8 cellular contexts compared by ENCODE assay signal in genomic region chr1:6026095-6026809, GRCh38. TPM values are rescaled to one million over a fixed set of nuclear protein-coding genes. Genes with fewer than 3 reads are reported as not detected.
A peak's percentile ranks its signal among the peaks of the same experiment; 100 is the strongest.
DNase-seq lines count a peak whose midpoint lies in the region; ATAC-seq, FAIRE-seq and TF ChIP-seq lines count a peak whose summit lies in the region.

No MANE protein-coding gene starts in this region.

- H3K9ac ChIP-seq in smooth muscle cell (ENCODE audit: low read depth): no peak overlapping the region

- no peaks in the 10 kb centered on the region for H3K27me3 Mint-ChIP-seq in activated T-helper 1 cell treated with anti-CD3 and anti-CD28 coated beads, Interleukin-12 subunit alpha, Interleukin-12 subunit beta, Interleukin-2, Interleukin-4 antibody, amounts not matched to agents 30 ng/mL and 10 ng/mL and 1 ng/mL, durations not matched to agents 14 hours and 24 hours and 36 hours (ENCODE audit: insufficient read depth)

- H3F3A ChIP-seq in smooth muscle cell (ENCODE audit: low read depth): no peaks in the 10 kb centered on the region

- H3K4me2 ChIP-seq in smooth muscle cell: no peak overlapping the region

- no peaks in the 10 kb centered on the region for H4K20me1 ChIP-seq in smooth muscle cell (ENCODE audit: low read depth)

- ATAC-seq in GM19467 (IDR thresholded peaks at IDR 0.05; ENCODE audit: unreplicated experiment) (peak; percentile 81), HG03565 (IDR thresholded peaks at IDR 0.05; ENCODE audit: unreplicated experiment) (peak; percentile 66), heart right ventricle (peak; percentile 87 to 94 (median 92))

- TF ChIP-seq CTCF in heart right ventricle (IDR thresholded peaks at IDR 0.05): no peak
- TF ChIP-seq CTCF in spleen (IDR thresholded peaks at IDR 0.05 in 8 of 11, conservative IDR thresholded peaks at IDR 0.05 in 3 of 11): peak in 4 of 11 experiments; percentile 11 to 44 (median 26)
- no peak for TF ChIP-seq CTCF in smooth muscle cell (IDR thresholded peaks at IDR 0.05; ENCODE audit: borderline replicate concordance, insufficient read depth, poor library complexity, severe bottlenecking)

- peaks cover 0 to 37% (median 15%) of the 10 kb centered on the region in 9 donors for H3K4me1 ChIP-seq in heart right ventricle
- H3K4me1 ChIP-seq in spleen: peaks cover 21 to 71% (median 56%) of the 10 kb centered on the region in 6 donors
- H3K4me1 ChIP-seq in smooth muscle cell (ENCODE audit: low read depth): no peaks in the 10 kb centered on the region

- no peak overlapping the region for H2AFZ ChIP-seq in smooth muscle cell (ENCODE audit: low read depth)

- intact Hi-C loops in activated T-helper 1 cell treated with anti-CD3 and anti-CD28 coated beads, Interleukin-12 subunit alpha, Interleukin-12 subunit beta, Interleukin-2, Interleukin-4 antibody, amounts not matched to agents 30 ng/mL and 10 ng/mL and 1 ng/mL, durations not matched to agents 14 hours and 24 hours and 36 hours (cut with micrococcal nuclease): loop anchor here (1.0 to 10.0 kb wide), 5 partner anchors 34 to 676 kb away; partner anchors contain the start of genes ACOT7, DNAJC11, NPHP4 and RPL22
- intact Hi-C loops in heart right ventricle (cut with DNase I): no loop called here
- intact Hi-C loops in spleen (cut with DNase I; ENCODE audit: low total_unique reads): loop anchor here (5.0 kb wide), 1 partner anchor 34 kb away; the partner anchor contains the start of gene NPHP4

- no peak for FAIRE-seq in RCC 7860 (lab: Jason Lieb, UNC)

- H3K27me3 ChIP-seq in heart right ventricle: peaks cover 0 to 15% (median 0%) of the 10 kb centered on the region in 7 donors
- H3K27me3 ChIP-seq in spleen (replicated peaks in 1 of 7): peaks cover 0 to 17% (median 0%) of the 10 kb centered on the region in 7 donors
- H3K27me3 ChIP-seq in smooth muscle cell (ENCODE audit: low read depth): peaks cover 4% of the 10 kb centered on the region

- no peaks in the 10 kb centered on the region for H3K9me3 Mint-ChIP-seq in activated T-helper 1 cell treated with anti-CD3 and anti-CD28 coated beads, Interleukin-12 subunit alpha, Interleukin-12 subunit beta, Interleukin-2, Interleukin-4 antibody, amounts not matched to agents 30 ng/mL and 10 ng/mL and 1 ng/mL, durations not matched to agents 14 hours and 24 hours and 36 hours

- peak overlapping the region; percentile 97 for H3K4me3 Mint-ChIP-seq in activated T-helper 1 cell treated with anti-CD3 and anti-CD28 coated beads, Interleukin-12 subunit alpha, Interleukin-12 subunit beta, Interleukin-2, Interleukin-4 antibody, amounts not matched to agents 30 ng/mL and 10 ng/mL and 1 ng/mL, durations not matched to agents 14 hours and 24 hours and 36 hours

- peak overlapping the region; percentile 22 to 84 (median 72) for H3K27ac ChIP-seq in heart right ventricle
- peak overlapping the region; percentile 54 to 92 (median 88) for H3K27ac ChIP-seq in spleen
- H3K27ac ChIP-seq in smooth muscle cell (ENCODE audit: low read depth): no peak overlapping the region

- no peaks in the 10 kb centered on the region for H3K79me2 ChIP-seq in smooth muscle cell (ENCODE audit: low read depth)

- H3K9me3 ChIP-seq in heart right ventricle: no peaks in the 10 kb centered on the region
- H3K9me3 ChIP-seq in spleen: no peaks in the 10 kb centered on the region
- no peaks in the 10 kb centered on the region for H3K9me3 ChIP-seq in smooth muscle cell (replicated peaks; ENCODE audit: low read depth)

- DNase-seq in DMS153 (lab: John Stamatoyannopoulos, UW) (peak; percentile 93), RCC 7860 (ENCODE audit: low spot score) (peak; percentile 40), heart right ventricle (peak; percentile 81 to 83), spleen (peak; percentile 100), smooth muscle cell (lab: John Stamatoyannopoulos, UW; ENCODE audit: unreplicated experiment) (no peak)
- peak; percentile 90 for DNase-seq in activated T-helper 1 cell treated with anti-CD3 and anti-CD28 coated beads, Interleukin-12 subunit alpha, Interleukin-12 subunit beta, Interleukin-2, Interleukin-4 antibody, amounts not matched to agents 30 ng/mL and 10 ng/mL and 1 ng/mL, durations not matched to agents 14 hours and 24 hours and 36 hours (ENCODE audit: low spot score)

- peaks cover 0 to 11% (median 0%) of the 10 kb centered on the region in 9 donors for H3K36me3 ChIP-seq in heart right ventricle
- H3K36me3 ChIP-seq in spleen: peaks cover 0 to 17% (median 4%) of the 10 kb centered on the region in 6 donors
- no peaks in the 10 kb centered on the region for H3K36me3 ChIP-seq in smooth muscle cell (ENCODE audit: low read depth)

- peaks cover 30% of the 10 kb centered on the region for H3K36me3 Mint-ChIP-seq in activated T-helper 1 cell treated with anti-CD3 and anti-CD28 coated beads, Interleukin-12 subunit alpha, Interleukin-12 subunit beta, Interleukin-2, Interleukin-4 antibody, amounts not matched to agents 30 ng/mL and 10 ng/mL and 1 ng/mL, durations not matched to agents 14 hours and 24 hours and 36 hours (ENCODE audit: low read depth)

- 30% methylated on average over 32 to 34 of the region's 34 CpGs for WGBS in heart right ventricle, 2 donors
- 6 to 15% (median 7%) methylated on average over 8 to 34 of the region's 34 CpGs for WGBS in spleen, 5 donors
- WGBS in smooth muscle cell (ENCODE audit: low lambda C conversion rate): 58% methylated on average over 33 of the region's 34 CpGs

- peaks cover 50% of the 10 kb centered on the region for H3K4me1 Mint-ChIP-seq in activated T-helper 1 cell treated with anti-CD3 and anti-CD28 coated beads, Interleukin-12 subunit alpha, Interleukin-12 subunit beta, Interleukin-2, Interleukin-4 antibody, amounts not matched to agents 30 ng/mL and 10 ng/mL and 1 ng/mL, durations not matched to agents 14 hours and 24 hours and 36 hours (ENCODE audit: low read depth)

- TF ChIP-seq POLR2A in spleen (IDR thresholded peaks at IDR 0.05): peak in 1 of 3 donors; percentile 63

- H3K4me3 ChIP-seq in heart right ventricle: peak overlapping the region in 9 of 10 donors; percentile 17 to 65 (median 40)
- H3K4me3 ChIP-seq in spleen: peak overlapping the region; percentile 29 to 87 (median 54)
- H3K4me3 ChIP-seq in smooth muscle cell: no peak overlapping the region

- H3K27ac Mint-ChIP-seq in activated T-helper 1 cell treated with anti-CD3 and anti-CD28 coated beads, Interleukin-12 subunit alpha, Interleukin-12 subunit beta, Interleukin-2, Interleukin-4 antibody, amounts not matched to agents 30 ng/mL and 10 ng/mL and 1 ng/mL, durations not matched to agents 14 hours and 24 hours and 36 hours: peak overlapping the region; percentile 94

RNA-seq across cellular contexts. Expression of gene KCNAB2, which starts 19.4 kb away (rescaled TPM):
- 237 and 254 TPM in 2 replicates for total RNA-seq in activated T-helper 1 cell treated with anti-CD3 and anti-CD28 coated beads, Interleukin-12 subunit alpha, Interleukin-12 subunit beta, Interleukin-2, Interleukin-4 antibody, amounts not matched to agents 30 ng/mL and 10 ng/mL and 1 ng/mL, durations not matched to agents 14 hours and 24 hours and 36 hours
- 10 to 100 TPM; 16.5 to 41.5 (median 22.2) TPM for total RNA-seq in heart right ventricle
- 10 to 100 TPM in 1 of 2 donors, 1 to 10 TPM in 1; 4.7 to 15.1 TPM for polyA plus RNA-seq in heart right ventricle
- total RNA-seq in spleen: 100 to 1,000 TPM in 4 of 7 donors, 10 to 100 TPM in 3; 80.3 to 135 (median 109) TPM
- 10 to 100 TPM; 23.2 to 51.5 (median 23.9) TPM for polyA plus RNA-seq in spleen
- total RNA-seq in smooth muscle cell: 1.4 and 3.6 TPM in 2 replicates
- polyA plus RNA-seq in smooth muscle cell: 2.9 and 3.9 TPM in 2 replicates

RNA-seq across cellular contexts. Expression of gene NPHP4, which starts 34.0 kb away (rescaled TPM):
- total RNA-seq in activated T-helper 1 cell treated with anti-CD3 and anti-CD28 coated beads, Interleukin-12 subunit alpha, Interleukin-12 subunit beta, Interleukin-2, Interleukin-4 antibody, amounts not matched to agents 30 ng/mL and 10 ng/mL and 1 ng/mL, durations not matched to agents 14 hours and 24 hours and 36 hours: 18.3 and 18.6 TPM in 2 replicates
- total RNA-seq in heart right ventricle (1 to 10 TPM; 2.4 to 5.7 (median 3.3) TPM), spleen (10 to 100 TPM in 5 of 7 donors, 1 to 10 TPM in 2; 8.4 to 17.5 (median 10.9) TPM), smooth muscle cell (8.4 and 8.6 TPM in 2 replicates)
- polyA plus RNA-seq in heart right ventricle (1 to 10 TPM; 2.4 to 3.8 TPM), spleen (1 to 10 TPM; 1.2 to 3.4 (median 2.6) TPM), smooth muscle cell (4.9 and 5.4 TPM in 2 replicates)

Comparison
In these comparisons a context has a peak if more than half of its experiments do, and no peak if none do; other contexts are left out.
1. intact Hi-C loops: an anchor here in activated T-helper 1 cell treated with anti-CD3 and anti-CD28 coated beads, Interleukin-12 subunit alpha, Interleukin-12 subunit beta, Interleukin-2, Interleukin-4 antibody, amounts not matched to agents 30 ng/mL and 10 ng/mL and 1 ng/mL, durations not matched to agents 14 hours and 24 hours and 36 hours (1.0 to 10.0 kb wide) and spleen (5.0 kb wide); none called in heart right ventricle.